ENCODE assay signal across 15 cellular contexts in genomic region chr2:53668624-53669026, GRCh38.
"Had no signal": no experiment of that assay in that cellular context is flagged by ENCODE, and none has a peak within 500 bp of the region (broad histone marks: within the 10 kb centered on the region; RNA-seq: fewer than 3 reads in every experiment).

No MANE protein-coding gene starts in this region.

- H3K36me3 ChIP-seq: right lobe of liver had no signal

- H3K9me3 ChIP-seq: body of pancreas, mucosa of descending colon, psoas muscle, right lobe of liver, stomach had no signal

- H3K4me1 ChIP-seq: body of pancreas, heart right ventricle, psoas muscle, right lobe of liver had no signal

- H3K27ac ChIP-seq: body of pancreas, heart right ventricle, psoas muscle, right lobe of liver, stomach had no signal

- DNase-seq: activated CD4-positive, alpha-beta T cell treated with anti-CD3 and anti-CD28 coated beads, Interleukin-2, amount 50 U/mL, for 4 hours; activated gamma-delta T cell; amniotic stem cell; body of pancreas; cortex of kidney; effector CD4-positive, alpha-beta T cell; heart right ventricle; mucosa of descending colon; naive thymus-derived CD4-positive, alpha-beta T cell; psoas muscle; right lobe of liver; stimulated activated CD4-positive, alpha-beta T cell treated with anti-CD3 and anti-CD28 coated beads, Interleukin-4, amount 100 ng/mL, for 24 hours; stomach; T1000; trophoblast cell had no signal

- H3K27me3 ChIP-seq: body of pancreas, heart right ventricle, right lobe of liver, stomach had no signal

- H3K4me3 ChIP-seq: body of pancreas, heart right ventricle, mucosa of descending colon, psoas muscle, right lobe of liver, stomach had no signal
